Comparison of ENCODE assay signal across 14 cellular contexts in genomic region chr4:80097395-80098177, GRCh38. TPM values are rescaled to one million over a fixed set of nuclear protein-coding genes. Genes with fewer than 3 reads are reported as not detected.
DNase-seq lines count a peak whose midpoint lies in the region; ATAC-seq and TF ChIP-seq lines count a peak whose summit lies in the region.
"Had no signal": no experiment of that assay in that cellular context is flagged by ENCODE, and none has a peak within 500 bp of the region (broad histone marks: within the 10 kb centered on the region; RNA-seq: fewer than 3 reads in every experiment).

No MANE protein-coding gene starts in this region.

- no peaks in the 10 kb centered on the region for H3K36me3 Mint-ChIP-seq in naive thymus-derived CD8-positive, alpha-beta T cell
- no peaks in the 10 kb centered on the region for H3K36me3 Mint-ChIP-seq in activated CD4-positive, alpha-beta T cell treated with anti-CD3 and anti-CD28 coated beads, Interleukin-2, amount 10 ng/mL, durations not matched to agents 24 days and 14 days (ENCODE audit: low read depth)
- H3K36me3 Mint-ChIP-seq: CD14-positive monocyte had no signal

- H3K4me1 ChIP-seq in colonic mucosa: no peaks in the 10 kb centered on the region

- no peaks in the 10 kb centered on the region for H3K36me3 ChIP-seq in colonic mucosa

- peaks cover 0 to 5% (median 2%) of the 10 kb centered on the region in 4 donors for H3K4me1 Mint-ChIP-seq in naive thymus-derived CD8-positive, alpha-beta T cell
- peaks cover 2% of the 10 kb centered on the region for H3K4me1 Mint-ChIP-seq in activated CD4-positive, alpha-beta T cell treated with anti-CD3 and anti-CD28 coated beads, Interleukin-2, amount 10 ng/mL, durations not matched to agents 24 days and 14 days

- H3K27ac ChIP-seq in colonic mucosa: no peak overlapping the region

- no peak overlapping the region for H3K9ac ChIP-seq in colonic mucosa (ENCODE audit: low read depth in 2 of 2, low read length in 2 of 2)

- no peaks in the 10 kb centered on the region for H3K9me3 ChIP-seq in colonic mucosa

- no peaks in the 10 kb centered on the region for H3K9me3 Mint-ChIP-seq in naive thymus-derived CD8-positive, alpha-beta T cell
- H3K9me3 Mint-ChIP-seq in activated CD4-positive, alpha-beta T cell treated with anti-CD3 and anti-CD28 coated beads, Interleukin-2, amount 10 ng/mL, durations not matched to agents 24 days and 14 days: peaks cover 5% of the 10 kb centered on the region
- H3K9me3 Mint-ChIP-seq: activated naive CD8-positive, alpha-beta T cell treated with anti-CD3 and anti-CD28 coated beads, Interleukin-2, amount 50 U/mL, for 24 hours had no signal

- H3K4me3 ChIP-seq in AG09309 (ENCODE audit: control insufficient read depth, low read depth, low read length) (no peak overlapping the region), colonic mucosa (no peak overlapping the region)
- H3K4me3 ChIP-seq: GM12878 had no signal

- TF ChIP-seq CTCF in AG09309 (IDR thresholded peaks at IDR 0.05; ENCODE audit: control insufficient read depth, insufficient read depth, low read depth, low read length, missing control alignments) (no peak), colonic mucosa (IDR thresholded peaks at IDR 0.05) (no peak)

- peak overlapping the region in 1 of 10 donors; percentile 88 for H3K27ac Mint-ChIP-seq in naive thymus-derived CD8-positive, alpha-beta T cell
- no peak overlapping the region for H3K27ac Mint-ChIP-seq in activated CD4-positive, alpha-beta T cell treated with anti-CD3 and anti-CD28 coated beads, Interleukin-2, amount 10 ng/mL, durations not matched to agents 24 days and 14 days

- intact Hi-C loops in colonic mucosa (cut with DNase I): no loop called here
- intact Hi-C loops in activated CD4-positive, alpha-beta T cell treated with anti-CD3 and anti-CD28 coated beads, Interleukin-2, amount 10 ng/mL, durations not matched to agents 24 days and 14 days (cut with micrococcal nuclease): no loop called here

- no peak for ATAC-seq in naive thymus-derived CD8-positive, alpha-beta T cell
- ATAC-seq: activated naive CD8-positive, alpha-beta T cell treated with anti-CD3 and anti-CD28 coated beads, Interleukin-2, amount 50 U/mL, for 24 hours; GM12878 had no signal

- POLR2A ChIA-PET in naive thymus-derived CD8-positive, alpha-beta T cell (lab: Charles Lee): no interaction called here

- DNase-seq in AG09309 (ENCODE audit: low read depth): peak; percentile 50
- peak; percentile 69 for DNase-seq in M059J (ENCODE audit: low read depth)
- peak; percentile 33 for DNase-seq in colonic mucosa
- DNase-seq in lung microvascular endothelial cell (ENCODE audit: low read depth in 2 of 2): peak; percentile 86 to 98
- DNase-seq in naive thymus-derived CD8-positive, alpha-beta T cell: no peak
- DNase-seq in amniotic stem cell (lab: John Stamatoyannopoulos, UW): no peak
- no peak for DNase-seq in activated CD4-positive, alpha-beta T cell treated with anti-CD3 and anti-CD28 coated beads, Interleukin-2, amount 10 ng/mL, durations not matched to agents 24 days and 14 days
- no peak for DNase-seq in DMS79 treated with DMSO at 0.1 percent for 48 hours (lab: John Stamatoyannopoulos, UW)
- DNase-seq: activated naive CD8-positive, alpha-beta T cell treated with anti-CD3 and anti-CD28 coated beads, Interleukin-2, amount 50 U/mL, for 24 hours; midbrain; NCI-H1092 treated with DMSO at 0.1 percent for 48 hours; substantia nigra had no signal

- H3K27me3 ChIP-seq in colonic mucosa: no peaks in the 10 kb centered on the region

- H3K4me3 Mint-ChIP-seq in naive thymus-derived CD8-positive, alpha-beta T cell: no peak overlapping the region
- H3K4me3 Mint-ChIP-seq in activated CD4-positive, alpha-beta T cell treated with anti-CD3 and anti-CD28 coated beads, Interleukin-2, amount 10 ng/mL, durations not matched to agents 24 days and 14 days: no peak overlapping the region
- H3K4me3 Mint-ChIP-seq: activated naive CD8-positive, alpha-beta T cell treated with anti-CD3 and anti-CD28 coated beads, Interleukin-2, amount 50 U/mL, for 24 hours had no signal

- H3K27me3 Mint-ChIP-seq in naive thymus-derived CD8-positive, alpha-beta T cell: peaks cover 0 to 5% (median 0%) of the 10 kb centered on the region in 5 donors
- H3K27me3 Mint-ChIP-seq in activated CD4-positive, alpha-beta T cell treated with anti-CD3 and anti-CD28 coated beads, Interleukin-2, amount 10 ng/mL, durations not matched to agents 24 days and 14 days: peaks cover 13% of the 10 kb centered on the region

RNA-seq across cellular contexts. Expression of gene ANTXR2, which starts 24.6 kb away (rescaled TPM):
- 11.3 and 18.9 TPM in 2 replicates for total RNA-seq in M059J (2014; rRNA removed; shearing (Covaris generic))
- total RNA-seq in colonic mucosa: 100 to 1,000 TPM in 1 of 2 donors, 10 to 100 TPM in 1; 47.4 to 121 TPM
- 16.6 and 21.0 TPM in 2 replicates for total RNA-seq in lung microvascular endothelial cell
- total RNA-seq in naive thymus-derived CD8-positive, alpha-beta T cell: 10 to 100 TPM; 19.3 to 21.9 TPM
- polyA plus RNA-seq in naive thymus-derived CD8-positive, alpha-beta T cell: 10 to 100 TPM; 11.4 to 22.1 (median 11.5) TPM
- total RNA-seq in activated CD4-positive, alpha-beta T cell treated with anti-CD3 and anti-CD28 coated beads, Interleukin-2, amount 10 ng/mL, durations not matched to agents 24 days and 14 days: 8.2 and 10.6 TPM in 2 replicates

Comparison
In these comparisons a context has a peak if more than half of its experiments do, and no peak if none do; other contexts are left out.
1. DNase-seq: peak in AG09309 (single experiment), M059J (single experiment), colonic mucosa (single experiment) and lung microvascular endothelial cell (2 of 2); none in naive thymus-derived CD8-positive, alpha-beta T cell (0 of 10), amniotic stem cell (single experiment), activated CD4-positive, alpha-beta T cell treated with anti-CD3 and anti-CD28 coated beads, Interleukin-2, amount 10 ng/mL, durations not matched to agents 24 days and 14 days (single experiment) and DMS79 treated with DMSO at 0.1 percent for 48 hours (single experiment).